Comparison of ENCODE assay signal across 19 cellular contexts in the genomic region with DNA sequence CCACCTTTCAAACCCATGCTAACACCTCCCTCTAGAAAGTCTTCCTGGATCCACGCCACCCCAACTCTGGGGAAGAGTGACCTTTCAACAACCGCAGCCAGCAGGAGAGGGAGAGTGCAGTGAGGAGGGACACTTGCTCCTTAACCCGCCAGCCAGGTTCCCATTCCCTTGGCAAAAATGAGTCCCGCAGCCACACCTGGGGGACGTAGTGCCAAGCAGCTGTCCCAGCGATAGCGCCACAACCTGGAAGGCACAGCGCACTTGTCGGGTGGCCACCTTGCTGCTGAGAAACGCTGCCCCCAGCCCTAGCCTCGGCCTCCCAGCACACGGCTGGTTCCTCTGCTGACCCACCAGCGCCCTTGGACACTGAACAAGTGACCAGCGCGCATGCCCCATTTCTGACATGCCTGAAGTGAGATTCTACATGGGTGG.
DNase-seq lines count a peak whose midpoint lies in the region; ATAC-seq and TF ChIP-seq lines count a peak whose summit lies in the region.
"Had no signal": no experiment of that assay in that cellular context is flagged by ENCODE, and none has a peak within 500 bp of the region (broad histone marks: within the 10 kb centered on the region; RNA-seq: fewer than 3 reads in every experiment).

No MANE protein-coding gene starts in this region.

- no peaks in the 10 kb centered on the region for H3K9me3 Mint-ChIP-seq in T-helper 2 cell treated with Interferon-gamma antibody and Interleukin-4, amounts not matched to agents 5 μg/mL and 100 μg/mL, for 36 hours
- no peaks in the 10 kb centered on the region for H3K9me3 Mint-ChIP-seq in activated CD8-positive, alpha-beta T cell treated with anti-CD3 and anti-CD28 coated beads for 36 hours
- H3K9me3 Mint-ChIP-seq in HFFc6 = no peaks in the 10 kb centered on the region
- H3K9me3 Mint-ChIP-seq: mesothelial cell of epicardium had no signal

- peaks cover 41% of the 10 kb centered on the region for H3K4me1 Mint-ChIP-seq in T-helper 2 cell treated with Interferon-gamma antibody and Interleukin-4, amounts not matched to agents 5 μg/mL and 100 μg/mL, for 36 hours (ENCODE audit: low read depth)
- peaks cover 50% of the 10 kb centered on the region for H3K4me1 Mint-ChIP-seq in activated CD8-positive, alpha-beta T cell treated with anti-CD3 and anti-CD28 coated beads for 36 hours (ENCODE audit: low read depth)
- peaks cover 3% of the 10 kb centered on the region for H3K4me1 Mint-ChIP-seq in HFFc6 (ENCODE audit: low read depth)
- H3K4me1 Mint-ChIP-seq: mesothelial cell of epicardium, neural crest cell had no signal

- H3K27me3 Mint-ChIP-seq in T-helper 2 cell treated with Interferon-gamma antibody and Interleukin-4, amounts not matched to agents 5 μg/mL and 100 μg/mL, for 36 hours (ENCODE audit: low read depth) = peaks cover 12% of the 10 kb centered on the region
- H3K27me3 Mint-ChIP-seq in activated CD8-positive, alpha-beta T cell treated with anti-CD3 and anti-CD28 coated beads for 36 hours = peaks cover 2% of the 10 kb centered on the region
- H3K27me3 Mint-ChIP-seq in HFFc6 (ENCODE audit: insufficient read depth) = peaks cover 9% of the 10 kb centered on the region

- no peaks in the 10 kb centered on the region for H4K20me1 ChIP-seq in BLaER1

- peak overlapping the region; percentile 46 for H3K27ac Mint-ChIP-seq in T-helper 2 cell treated with Interferon-gamma antibody and Interleukin-4, amounts not matched to agents 5 μg/mL and 100 μg/mL, for 36 hours
- peak overlapping the region; percentile 92 for H3K27ac Mint-ChIP-seq in activated CD8-positive, alpha-beta T cell treated with anti-CD3 and anti-CD28 coated beads for 36 hours
- H3K27ac Mint-ChIP-seq in HFFc6 = no peak overlapping the region
- H3K27ac Mint-ChIP-seq: mesothelial cell of epicardium had no signal

- no peak for TF ChIP-seq CTCF in activated CD8-positive, alpha-beta T cell treated with anti-CD3 and anti-CD28 coated beads for 36 hours (IDR thresholded peaks at IDR 0.05)
- TF ChIP-seq CTCF in neutrophil (IDR thresholded peaks at IDR 0.05) (no peak), HFFc6 (IDR thresholded peaks at IDR 0.05) (no peak), thyroid gland (IDR thresholded peaks at IDR 0.05) (no peak), sigmoid colon (IDR thresholded peaks at IDR 0.05) (no peak)

- H3K9ac ChIP-seq in BLaER1 = no peak overlapping the region

- peak overlapping the region; percentile 98 for H3K4me2 ChIP-seq in BLaER1

- CTCF ChIA-PET in activated CD8-positive, alpha-beta T cell treated with anti-CD3 and anti-CD28 coated beads for 36 hours (lab: Charles Lee) = interaction anchor here (0.6 to 0.9 kb wide), 2 partner anchors 11 to 25 kb away, joined by 3 read pairs; no protein-coding TSS in a partner anchor

- no peaks in the 10 kb centered on the region for H3K36me3 ChIP-seq in BLaER1
- H3K36me3 ChIP-seq in neutrophil = no peaks in the 10 kb centered on the region
- H3K36me3 ChIP-seq in thyroid gland = no peaks in the 10 kb centered on the region
- no peaks in the 10 kb centered on the region for H3K36me3 ChIP-seq in sigmoid colon
- H3K36me3 ChIP-seq: transverse colon had no signal

- H3K4me1 ChIP-seq in BLaER1 (peaks cover 63% of the 10 kb centered on the region), neutrophil (ENCODE audit: control insufficient read depth in 1 of 2, insufficient read depth in 1 of 2, low read depth in 1 of 2, low read length in 1 of 2) (peaks cover 60 to 61% of the 10 kb centered on the region in 2 experiments), thyroid gland (no peaks in the 10 kb centered on the region), sigmoid colon (no peaks in the 10 kb centered on the region)
- H3K4me1 ChIP-seq: transverse colon had no signal

- H3K27me3 ChIP-seq in BLaER1 (no peaks in the 10 kb centered on the region), neutrophil (no peaks in the 10 kb centered on the region), thyroid gland (no peaks in the 10 kb centered on the region), sigmoid colon (no peaks in the 10 kb centered on the region)
- H3K27me3 ChIP-seq: transverse colon had no signal

- intact Hi-C loops in activated CD8-positive, alpha-beta T cell treated with anti-CD3 and anti-CD28 coated beads for 36 hours (cut with micrococcal nuclease) = no loop called here
- intact Hi-C loops in thyroid gland (cut with DNase I) (no loop called here), sigmoid colon (cut with DNase I) (no loop called here)

- 89 to 93% methylated on average over 4 to 15 of the region's 15 CpGs for WGBS in thyroid gland, 2 donors
- WGBS in sigmoid colon, 2 donors = 95 to 97% methylated on average over 15 of the region's 15 CpGs

- H3K27ac ChIP-seq in BLaER1 (peak overlapping the region; percentile 94), neutrophil (peak overlapping the region; percentile 92), thyroid gland (no peak overlapping the region), sigmoid colon (no peak overlapping the region)

- H3K9me3 ChIP-seq in BLaER1 (no peaks in the 10 kb centered on the region), neutrophil (no peaks in the 10 kb centered on the region), thyroid gland (no peaks in the 10 kb centered on the region), sigmoid colon (no peaks in the 10 kb centered on the region)
- H3K9me3 ChIP-seq: transverse colon had no signal

- H3K4me3 Mint-ChIP-seq in T-helper 2 cell treated with Interferon-gamma antibody and Interleukin-4, amounts not matched to agents 5 μg/mL and 100 μg/mL, for 36 hours = no peak overlapping the region
- no peak overlapping the region for H3K4me3 Mint-ChIP-seq in activated CD8-positive, alpha-beta T cell treated with anti-CD3 and anti-CD28 coated beads for 36 hours
- no peak overlapping the region for H3K4me3 Mint-ChIP-seq in HFFc6
- H3K4me3 Mint-ChIP-seq: mesothelial cell of epicardium, neural crest cell had no signal

- H3K36me3 Mint-ChIP-seq in T-helper 2 cell treated with Interferon-gamma antibody and Interleukin-4, amounts not matched to agents 5 μg/mL and 100 μg/mL, for 36 hours (ENCODE audit: low read depth) = peaks cover 3% of the 10 kb centered on the region
- no peaks in the 10 kb centered on the region for H3K36me3 Mint-ChIP-seq in activated CD8-positive, alpha-beta T cell treated with anti-CD3 and anti-CD28 coated beads for 36 hours (ENCODE audit: low read depth)
- peaks cover 15% of the 10 kb centered on the region; the same call in 1 of the 2 replicates for H3K36me3 Mint-ChIP-seq in HFFc6 (ENCODE audit: low read depth)
- H3K36me3 Mint-ChIP-seq: mesothelial cell of epicardium had no signal

- POLR2A ChIA-PET in activated CD8-positive, alpha-beta T cell treated with anti-CD3 and anti-CD28 coated beads for 36 hours (lab: Charles Lee) = interaction anchor here (1.0 kb wide), 2 partner anchors 316 to 317 kb away, joined by 3 to 4 read pairs; no protein-coding TSS in a partner anchor

- no peak for DNase-seq in T-helper 2 cell treated with Interferon-gamma antibody and Interleukin-4, amounts not matched to agents 5 μg/mL and 100 μg/mL, for 36 hours (ENCODE audit: low spot score)
- DNase-seq in T-helper 2 cell (no peak), HFFc6 (no peak), thyroid gland (no peak), sigmoid colon (no peak)
- DNase-seq in activated CD8-positive, alpha-beta T cell treated with anti-CD3 and anti-CD28 coated beads for 36 hours = no peak
- DNase-seq: 8988T; activated effector memory CD4-positive, alpha-beta T cell treated with anti-CD3 and anti-CD28 coated beads, Interleukin-2, amount 50 U/mL, for 16 hours; cerebellar nuclear complex; effector CD8-positive, alpha-beta T cell; NCI-H1436 treated with DMSO at 0.1 percent for 48 hours; PC-3; stimulated activated CD4-positive, alpha-beta T cell treated with anti-CD3 and anti-CD28 coated beads, Interleukin-15, amount 100 ng/mL, for 24 hours; transverse colon had no signal

- TF ChIP-seq EP300 in sigmoid colon (IDR thresholded peaks at IDR 0.05) = no peak

- TF ChIP-seq POLR2A in thyroid gland (IDR thresholded peaks at IDR 0.05) (no peak), sigmoid colon (IDR thresholded peaks at IDR 0.05) (no peak)

- ATAC-seq in activated CD8-positive, alpha-beta T cell treated with anti-CD3 and anti-CD28 coated beads for 36 hours = no peak
- ATAC-seq: activated CD4-positive, CD25-positive, alpha-beta regulatory T cell treated with anti-CD3 and anti-CD28 coated beads, Interleukin-2, amount 50 U/mL, for 24 hours; PC-3 had no signal

- H3K4me3 ChIP-seq in BLaER1 (no peak overlapping the region), neutrophil (ENCODE audit: low read depth in 1 of 2, low read length in 1 of 2) (peak overlapping the region; percentile 73 to 75), thyroid gland (replicated peaks in 1 of 3) (no peak overlapping the region), sigmoid colon (no peak overlapping the region)
- H3K4me3 ChIP-seq: transverse colon had no signal

Comparison
In these comparisons a context has a peak if more than half of its experiments do, and no peak if none do; other contexts are left out.
1. H3K27ac ChIP-seq: peak in BLaER1 (single experiment) and neutrophil (single experiment); none in thyroid gland (0 of 3) and sigmoid colon (0 of 4).
2. H3K4me3 ChIP-seq: peak in neutrophil (2 of 2); none in BLaER1 (single experiment), thyroid gland (0 of 3) and sigmoid colon (0 of 4).